Comparison of ENCODE assay signal across 25 cellular contexts in the genomic region with DNA sequence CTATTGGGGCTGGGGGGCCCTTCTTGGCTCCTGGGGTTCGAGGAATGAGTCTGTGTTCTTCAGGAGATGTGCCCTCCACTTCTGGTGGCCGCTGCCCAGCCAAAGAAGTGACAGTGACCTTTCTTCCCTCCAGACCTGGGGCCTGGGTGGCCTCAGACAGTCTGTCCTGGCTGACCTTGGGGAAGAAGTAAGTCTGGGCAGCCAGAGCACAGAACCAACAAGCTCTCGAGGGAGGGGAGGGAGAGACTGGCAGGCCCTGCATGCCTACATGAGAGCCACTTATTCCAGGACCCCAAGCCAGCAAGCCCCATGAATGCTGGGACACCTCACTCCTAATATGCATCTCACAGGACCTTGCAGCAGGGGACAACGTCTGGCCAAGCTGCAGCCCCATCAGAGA. TPM values are rescaled to one million over a fixed set of nuclear protein-coding genes. Genes with fewer than 3 reads are reported as not detected.
DNase-seq lines count a peak whose midpoint lies in the region; ATAC-seq and TF ChIP-seq lines count a peak whose summit lies in the region.
"Had no signal": no experiment of that assay in that cellular context is flagged by ENCODE, and none has a peak within 500 bp of the region (broad histone marks: within the 10 kb centered on the region; RNA-seq: fewer than 3 reads in every experiment).

No MANE protein-coding gene starts in this region.

- no peak overlapping the region for H3K27ac ChIP-seq in right atrium auricular region
- H3K27ac ChIP-seq in H9 (ENCODE audit: insufficient read length, low read depth, low read length): no peak overlapping the region
- H3K27ac ChIP-seq in endodermal cell (ENCODE audit: low read depth, low read length): no peak overlapping the region
- H3K27ac ChIP-seq: BLaER1 had no signal

- no peak overlapping the region for H2AFZ ChIP-seq in H9 (ENCODE audit: low read length)

- no peak for TF ChIP-seq CTCF in right atrium auricular region (IDR thresholded peaks at IDR 0.05)
- TF ChIP-seq CTCF in H9 (conservative IDR thresholded peaks at IDR 0.05): no peak
- no peak for TF ChIP-seq CTCF in endodermal cell (conservative IDR thresholded peaks at IDR 0.05)

- H4K91ac ChIP-seq in H9 (ENCODE audit: insufficient read length, low read depth, low read length): no peak overlapping the region

- intact Hi-C loops in Right ventricle myocardium superior (cut with DNase I): no loop called here

- no peaks in the 10 kb centered on the region for H3K4me1 Mint-ChIP-seq in H9
- peaks cover 9% of the 10 kb centered on the region for H3K4me1 Mint-ChIP-seq in endodermal cell
- H3K4me1 Mint-ChIP-seq: CD14-positive monocyte; CD4-positive, alpha-beta memory T cell; CD4-positive, CD25-positive, alpha-beta regulatory T cell; CD8-positive, alpha-beta memory T cell had no signal

- H3K27me3 Mint-ChIP-seq in H9 (ENCODE audit: low read depth) (no peaks in the 10 kb centered on the region; the same call in 1 of the 2 replicates), endodermal cell (ENCODE audit: insufficient read depth) (no peaks in the 10 kb centered on the region)
- H3K27me3 Mint-ChIP-seq: CD4-positive, alpha-beta memory T cell; CD4-positive, CD25-positive, alpha-beta regulatory T cell; CD8-positive, alpha-beta memory T cell had no signal

- H2BK12ac ChIP-seq in H9 (ENCODE audit: insufficient read length, low read depth, low read length): no peak overlapping the region

- no peak overlapping the region for H2BK5ac ChIP-seq in H9 (ENCODE audit: insufficient read length, low read length)

- H3K36me3 ChIP-seq in right atrium auricular region (no peaks in the 10 kb centered on the region), endodermal cell (ENCODE audit: control insufficient read depth, insufficient read depth, low read length) (peaks cover 3% of the 10 kb centered on the region)
- H3K36me3 ChIP-seq: BE2C had no signal

- H2BK20ac ChIP-seq in H9 (ENCODE audit: low read depth, low read length, poor library complexity, severe bottlenecking): no peak overlapping the region

- H3K4ac ChIP-seq in H9 (ENCODE audit: low read depth, low read length): no peak overlapping the region

- H3K9me3 ChIP-seq in right atrium auricular region: no peaks in the 10 kb centered on the region
- no peaks in the 10 kb centered on the region for H3K9me3 ChIP-seq in H9 (ENCODE audit: control insufficient read depth, low read depth, low read length)
- H3K9me3 ChIP-seq in endodermal cell (ENCODE audit: control insufficient read depth, low read length): no peaks in the 10 kb centered on the region
- H3K9me3 ChIP-seq: BE2C, BLaER1 had no signal

- no peak overlapping the region for H3K14ac ChIP-seq in H9 (ENCODE audit: insufficient read depth, low read length)

- no peaks in the 10 kb centered on the region for H3K79me1 ChIP-seq in H9 (ENCODE audit: insufficient read depth, low read depth, low read length, poor library complexity, severe bottlenecking)

- no peak overlapping the region for H3K23ac ChIP-seq in H9 (ENCODE audit: insufficient read length, low read depth, low read length)

- H3K4me3 ChIP-seq in right atrium auricular region (no peak overlapping the region), endodermal cell (ENCODE audit: low read length) (no peak overlapping the region)
- H3K4me3 ChIP-seq: BLaER1, GM12878 had no signal

- H3K36me3 Mint-ChIP-seq in H9 (ENCODE audit: insufficient read depth in 1 of 3, low read depth in 3 of 3) (peaks cover 0 to 3% (median 0%) of the 10 kb centered on the region in 3 experiments; a peak in 2 of 7 replicates), endodermal cell (ENCODE audit: low read depth) (peaks cover 2% of the 10 kb centered on the region)

- no peak overlapping the region for H3K9ac ChIP-seq in H9 (ENCODE audit: extremely low read depth, insufficient read length, low read length)
- no peak overlapping the region for H3K9ac ChIP-seq in endodermal cell (ENCODE audit: extremely low read depth, low read length, poor library complexity, severe bottlenecking)
- H3K9ac ChIP-seq: BLaER1 had no signal

- H3K4me1 ChIP-seq in right atrium auricular region (no peaks in the 10 kb centered on the region), H9 (ENCODE audit: insufficient read depth, low read length) (no peaks in the 10 kb centered on the region), endodermal cell (ENCODE audit: control insufficient read depth, insufficient read depth, low read length) (peaks cover 5% of the 10 kb centered on the region)
- H3K4me1 ChIP-seq: BE2C, BLaER1 had no signal

- ATAC-seq in Right ventricle myocardium superior (ENCODE audit: poor library complexity): peak; percentile 47
- ATAC-seq: GM12878 had no signal

- no peaks in the 10 kb centered on the region for H3K79me2 ChIP-seq in H9 (ENCODE audit: insufficient read depth, low read length)

- no peak overlapping the region for H3T11ph ChIP-seq in H9 (ENCODE audit: low read length)

- H3K4me3 Mint-ChIP-seq in H9 (no peak overlapping the region), endodermal cell (no peak overlapping the region)
- H3K4me3 Mint-ChIP-seq: CD14-positive monocyte; CD4-positive, alpha-beta memory T cell; CD4-positive, CD25-positive, alpha-beta regulatory T cell; CD8-positive, alpha-beta memory T cell had no signal

- no peak overlapping the region for H2BK120ac ChIP-seq in H9 (ENCODE audit: low read depth, low read length, poor library complexity, severe bottlenecking)

- DNase-seq in Right ventricle myocardium superior (no peak), right atrium auricular region (ENCODE audit: low spot score) (no peak), H9 (peak; percentile 15), endodermal cell (peak; percentile 18), dermis blood vessel endothelial cell (no peak), GOT3 (lab: John Stamatoyannopoulos, UW) (no peak)
- DNase-seq: 8988T; ACHN; BE2C; C1 segment of cervical spinal cord; CD4-positive, alpha-beta memory T cell; CD4-positive, CD25-positive, alpha-beta regulatory T cell; CD8-positive, alpha-beta memory T cell; COR-L47; DMS 273 treated with DMSO at 0.1 percent for 48 hours; DMS153; DMS53; DMS79; DND-41; EL; GDM1 had no signal

- H4K20me1 ChIP-seq in H9 (ENCODE audit: control insufficient read depth, insufficient read depth, insufficient read length): no peaks in the 10 kb centered on the region
- H4K20me1 ChIP-seq: BLaER1 had no signal

- H3K18ac ChIP-seq in H9 (ENCODE audit: insufficient read length, low read depth, low read length): no peak overlapping the region

- H3K23me2 ChIP-seq in H9 (ENCODE audit: insufficient read length, low read depth, low read length, poor library complexity, severe bottlenecking): no peaks in the 10 kb centered on the region

- no peak overlapping the region for H3K27ac Mint-ChIP-seq in H9
- H3K27ac Mint-ChIP-seq in endodermal cell: no peak overlapping the region
- H3K27ac Mint-ChIP-seq: CD8-positive, alpha-beta memory T cell had no signal

- no peak overlapping the region for H4K5ac ChIP-seq in H9 (ENCODE audit: insufficient read length, low read depth, low read length)

- no peak overlapping the region for H2AK5ac ChIP-seq in H9 (ENCODE audit: insufficient read length, low read length)

- no peaks in the 10 kb centered on the region for H3K9me3 Mint-ChIP-seq in H9
- no peaks in the 10 kb centered on the region for H3K9me3 Mint-ChIP-seq in endodermal cell
- H3K9me3 Mint-ChIP-seq: CD14-positive monocyte; CD4-positive, alpha-beta memory T cell; CD4-positive, CD25-positive, alpha-beta regulatory T cell; CD8-positive, alpha-beta memory T cell had no signal

- no peak overlapping the region for H3K4me2 ChIP-seq in H9 (ENCODE audit: insufficient read depth, insufficient read length, low read length)
- H3K4me2 ChIP-seq: BLaER1 had no signal

- H3K56ac ChIP-seq in H9 (ENCODE audit: insufficient read length, low read depth, low read length): no peak overlapping the region

- no peak overlapping the region for H2BK15ac ChIP-seq in H9 (ENCODE audit: low read depth, low read length)

- H4K8ac ChIP-seq in H9 (replicated peaks; ENCODE audit: insufficient read length, low read depth, low read length): no peak overlapping the region

- WGBS in H9 (ENCODE audit: extremely low coverage, insufficient read length, low lambda C conversion rate): no CpG with 5 or more reads among the region's 4 CpGs
- 80% methylated on average over 4 of the region's 4 CpGs; no CpG with 5 or more reads in 1 of the 2 experiments for WGBS in endodermal cell (ENCODE audit: insufficient coverage in 1 of 2, insufficient read length in 1 of 2), 2 experiments

- H3K27me3 ChIP-seq in right atrium auricular region: no peaks in the 10 kb centered on the region
- no peaks in the 10 kb centered on the region for H3K27me3 ChIP-seq in H9 (ENCODE audit: insufficient read depth, low read length)
- H3K27me3 ChIP-seq in endodermal cell (ENCODE audit: control insufficient read depth, insufficient read depth, low read length, poor library complexity, severe bottlenecking): no peaks in the 10 kb centered on the region
- H3K27me3 ChIP-seq: BE2C, BLaER1 had no signal

RNA-seq across cellular contexts. Expression of a gene that starts 27.1 kb away (rescaled TPM):
- total RNA-seq in Right ventricle myocardium superior: 25.9 TPM
- total RNA-seq in right atrium auricular region: 10 to 100 TPM; 16.4 to 23.0 TPM
- 16.4 and 19.5 TPM in 2 replicates for total RNA-seq in H9 (2021)
- 10 to 100 TPM; 22.7 to 26.8 TPM for total RNA-seq in endodermal cell
- polyA plus RNA-seq in endodermal cell (2013, experiment 1 of 2): 21.2 TPM
- polyA plus RNA-seq in endodermal cell (2013, experiment 2 of 2): 19.9 TPM
- 0.51 and 1.1 TPM in 2 replicates for total RNA-seq in dermis blood vessel endothelial cell
- total RNA-seq: A673; CD4-positive, alpha-beta memory T cell had no signal
- polyA plus RNA-seq: CD14-positive monocyte; CD4-positive, alpha-beta memory T cell had no signal

Comparison
In these comparisons a context has a peak if more than half of its experiments do, and no peak if none do; other contexts are left out.
1. DNase-seq: peak in H9 (single experiment) and endodermal cell (single experiment); none in Right ventricle myocardium superior (single experiment), right atrium auricular region (single experiment), dermis blood vessel endothelial cell (single experiment) and GOT3 (single experiment).